12 cellular contexts compared by ENCODE assay signal in genomic region chr13:42997381-42997780, GRCh38. TPM values are rescaled to one million over a fixed set of nuclear protein-coding genes. Genes with fewer than 3 reads are reported as not detected.
DNase-seq lines count a peak whose midpoint lies in the region; ATAC-seq, FAIRE-seq and TF ChIP-seq lines count a peak whose summit lies in the region.
"Had no signal": no experiment of that assay in that cellular context is flagged by ENCODE, and none has a peak within 500 bp of the region (broad histone marks: within the 10 kb centered on the region; RNA-seq: fewer than 3 reads in every experiment).

No MANE protein-coding gene starts in this region.

- CTCF ChIA-PET in RWPE1 (lab: Yijun Ruan, JAX) = no interaction called here

- H3K27me3 Mint-ChIP-seq in endothelial cell (ENCODE audit: unreplicated experiment) = peaks cover 5% of the 10 kb centered on the region
- H3K27me3 Mint-ChIP-seq: T-cell had no signal

- no peak for TF ChIP-seq POLR2A in GM12892 (IDR thresholded peaks at IDR 0.05; ENCODE audit: low read depth, low read length)

- no peak overlapping the region for H3K4me3 ChIP-seq in keratinocyte (ENCODE audit: control insufficient read depth in 2 of 3, extremely low read depth in 1 of 3, insufficient read depth in 2 of 3, low read depth in 1 of 3, low read length in 3 of 3)

- peaks cover 40% of the 10 kb centered on the region for H3K4me1 ChIP-seq in keratinocyte (ENCODE audit: control insufficient read depth, extremely low read depth, insufficient read depth, low read length)

- no peaks in the 10 kb centered on the region for H3K79me2 ChIP-seq in keratinocyte (ENCODE audit: control insufficient read depth, insufficient read depth, low read length)

- no peaks in the 10 kb centered on the region for H3K36me3 ChIP-seq in keratinocyte (ENCODE audit: control insufficient read depth in 2 of 2, extremely low read depth in 1 of 2, insufficient read depth in 2 of 2, low read length in 2 of 2)

- H4K20me1 ChIP-seq in keratinocyte (ENCODE audit: control insufficient read depth, extremely low read depth, insufficient read depth, low read length) = no peaks in the 10 kb centered on the region

- H3K9me1 ChIP-seq in keratinocyte (ENCODE audit: control insufficient read depth, extremely low read depth, insufficient read depth, low read length) = no peaks in the 10 kb centered on the region

- no peaks in the 10 kb centered on the region for H3K27me3 ChIP-seq in keratinocyte (ENCODE audit: control insufficient read depth, extremely low read depth, insufficient read depth, low read length)

- peak overlapping the region; percentile 54 for H3K4me2 ChIP-seq in keratinocyte (ENCODE audit: control insufficient read depth, extremely low read depth, insufficient read depth, low read depth, low read length)

- intact Hi-C loops in sciatic nerve (cut with DNase I) = no loop called here

- no peak overlapping the region for H3K4me3 Mint-ChIP-seq in endothelial cell (ENCODE audit: unreplicated experiment)
- H3K4me3 Mint-ChIP-seq: T-cell had no signal

- ATAC-seq in GM21717 (IDR thresholded peaks at IDR 0.05; ENCODE audit: unreplicated experiment) (peak; percentile 44), sciatic nerve (no peak)
- ATAC-seq: left lobe of liver, T-cell had no signal

- no peaks in the 10 kb centered on the region for H3K9me3 Mint-ChIP-seq in endothelial cell (ENCODE audit: unreplicated experiment)

- no peaks in the 10 kb centered on the region for H3K4me1 Mint-ChIP-seq in endothelial cell (ENCODE audit: unreplicated experiment)

- H3K9ac ChIP-seq in keratinocyte (ENCODE audit: control insufficient read depth, extremely low read depth, insufficient read depth, low read length) = peak overlapping the region; percentile 19

- dilution Hi-C loops in keratinocyte (cut with MboI; ENCODE audit: extremely low pct_ligation_motif_present, low sequenced_read_pairs) = no loop called here

- no peaks in the 10 kb centered on the region for H3K36me3 Mint-ChIP-seq in endothelial cell (ENCODE audit: low read depth, unreplicated experiment)

- FAIRE-seq in GM12892 (lab: Jason Lieb, UNC) = peak; percentile 84
- no peak for FAIRE-seq in keratinocyte (lab: Jason Lieb, UNC)

- POLR2A ChIA-PET in RWPE1 (lab: Yijun Ruan, JAX; ENCODE audit: low non-redundant PET) = no interaction called here

- H3K27ac ChIP-seq in RWPE1 (peak overlapping the region; percentile 49; the same call in 1 of the 2 replicates), keratinocyte (ENCODE audit: control insufficient read depth, insufficient read depth, low read length) (peak overlapping the region; percentile 75)

- H3K9me3 ChIP-seq in keratinocyte (ENCODE audit: control insufficient read depth, low read depth, low read length) = no peaks in the 10 kb centered on the region

- TF ChIP-seq CTCF in RWPE1 (conservative IDR thresholded peaks at IDR 0.05; ENCODE audit: low read depth) = no peak
- no peak for TF ChIP-seq CTCF in keratinocyte (optimal IDR thresholded peaks at IDR 0.05 in 1 of 3, IDR thresholded peaks at IDR 0.05 in 1 of 3, conservative IDR thresholded peaks at IDR 0.05 in 1 of 3; ENCODE audit: extremely low read depth in 1 of 3, insufficient read depth in 2 of 3, low read length in 3 of 3)
- no peak for TF ChIP-seq CTCF in endothelial cell (IDR thresholded peaks at IDR 0.05; ENCODE audit: unreplicated experiment)

- H2AFZ ChIP-seq in keratinocyte (ENCODE audit: control insufficient read depth, low read length) = peak overlapping the region; percentile 42

- DNase-seq in GM12892 (ENCODE audit: insufficient read length) (no peak), RWPE1 (ENCODE audit: low spot score) (no peak), keratinocyte (ENCODE audit: low read depth, low spot score) (no peak), AG08396 (ENCODE audit: low spot score) (no peak), sciatic nerve (ENCODE audit: low spot score) (no peak), endothelial cell (ENCODE audit: low spot score) (no peak), NCI-H1105 treated with DMSO at 0.1 percent for 48 hours (lab: John Stamatoyannopoulos, UW) (no peak)
- DNase-seq: DND-41, NCI-H2227 treated with DMSO at 0.1 percent for 48 hours, T-cell had no signal

- H3K27ac Mint-ChIP-seq in endothelial cell (ENCODE audit: unreplicated experiment) = no peak overlapping the region

RNA-seq across cellular contexts. Expression of gene EPSTI1, which starts 5.3 kb away (rescaled TPM):
- polyA plus RNA-seq in GM12892 (2012; ENCODE audit: missing spikeins) = 25.9 TPM
- 8.7 to 14.7 TPM (median 13.0 TPM) in 3 replicates for polyA plus RNA-seq in keratinocyte
- polyA plus RNA-seq in keratinocyte (2011; ENCODE audit: low read depth) = 12.8 TPM
- polyA plus RNA-seq in keratinocyte (2011; cell fraction: cytosol; rRNA removed) = 7.6 and 9.5 TPM in 2 replicates
- polyA plus RNA-seq in keratinocyte (2011; cell fraction: nucleus; rRNA removed) = 6.6 and 8.1 TPM in 2 replicates
- polyA plus RNA-seq in keratinocyte (2012; ENCODE audit: low replicate concordance) = 1.4 and 14.5 TPM in 2 replicates
- polyA minus RNA-seq in keratinocyte = 1.5 to 7.6 TPM (median 4.0 TPM) in 3 replicates
- polyA minus RNA-seq in keratinocyte (2011; cell fraction: cytosol; rRNA and poly(A)+ RNA removed) = 15.9 TPM
- 4.0 and 5.0 TPM in 2 replicates for polyA minus RNA-seq in keratinocyte (2011; cell fraction: nucleus; rRNA and poly(A)+ RNA removed)
- 7.8 TPM for total RNA-seq in sciatic nerve
- total RNA-seq in endothelial cell (ENCODE audit: unreplicated experiment) = 0.77 TPM

RNA-seq across cellular contexts. Expression of gene DNAJC15, which starts 26.0 kb away (rescaled TPM):
- 26.8 TPM for polyA plus RNA-seq in GM12892 (2012; ENCODE audit: missing spikeins)
- 38.5 to 43.2 TPM (median 39.6 TPM) in 3 replicates for polyA plus RNA-seq in keratinocyte
- 64.8 TPM for polyA plus RNA-seq in keratinocyte (2011; ENCODE audit: low read depth)
- polyA plus RNA-seq in keratinocyte (2011; cell fraction: cytosol; rRNA removed) = 22.0 and 31.9 TPM in 2 replicates
- polyA plus RNA-seq in keratinocyte (2011; cell fraction: nucleus; rRNA removed) = 13.3 and 14.5 TPM in 2 replicates
- polyA plus RNA-seq in keratinocyte (2012; ENCODE audit: low replicate concordance) = 16.7 and 33.0 TPM in 2 replicates
- polyA minus RNA-seq in keratinocyte = 19.0 to 25.1 TPM (median 21.8 TPM) in 3 replicates
- 28.0 TPM for polyA minus RNA-seq in keratinocyte (2011; cell fraction: cytosol; rRNA and poly(A)+ RNA removed)
- 5.3 and 8.4 TPM in 2 replicates for polyA minus RNA-seq in keratinocyte (2011; cell fraction: nucleus; rRNA and poly(A)+ RNA removed)
- total RNA-seq in sciatic nerve (6.2 TPM), endothelial cell (ENCODE audit: unreplicated experiment) (13.9 TPM)
